In the genomic region with DNA sequence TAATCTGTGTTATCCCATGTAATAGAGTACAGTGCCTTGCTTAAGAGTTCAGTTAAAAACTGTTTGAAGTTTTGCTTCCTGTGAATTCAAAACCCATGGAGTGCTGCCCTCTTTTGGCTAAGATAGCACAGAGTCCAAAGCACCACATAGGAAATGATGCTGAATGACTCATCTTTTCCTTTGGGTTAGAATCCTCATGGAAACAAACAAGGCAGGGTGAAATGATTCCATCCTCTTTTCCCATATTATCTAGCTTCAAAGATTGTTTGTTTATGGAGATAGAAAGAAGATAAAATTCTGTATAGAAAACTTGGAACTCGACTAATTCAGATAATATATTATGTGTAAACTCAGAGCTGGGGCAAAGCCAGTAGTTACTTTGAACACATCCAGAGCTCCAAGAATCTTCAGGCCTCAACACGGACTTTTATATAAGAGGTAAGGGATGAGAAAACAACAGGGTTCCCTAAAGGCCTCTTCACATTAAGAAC, we compare ENCODE assay signal across 1 cellular context.
TF ChIP-seq lines count a peak whose summit lies in the region.

No MANE protein-coding gene starts in this region.

TF ChIP-seq in HEK293, 187 proteins besides CTCF, POLR2A, EP300 and RAD21 (continued from another document):
- TF ChIP-seq, protein P1, sequence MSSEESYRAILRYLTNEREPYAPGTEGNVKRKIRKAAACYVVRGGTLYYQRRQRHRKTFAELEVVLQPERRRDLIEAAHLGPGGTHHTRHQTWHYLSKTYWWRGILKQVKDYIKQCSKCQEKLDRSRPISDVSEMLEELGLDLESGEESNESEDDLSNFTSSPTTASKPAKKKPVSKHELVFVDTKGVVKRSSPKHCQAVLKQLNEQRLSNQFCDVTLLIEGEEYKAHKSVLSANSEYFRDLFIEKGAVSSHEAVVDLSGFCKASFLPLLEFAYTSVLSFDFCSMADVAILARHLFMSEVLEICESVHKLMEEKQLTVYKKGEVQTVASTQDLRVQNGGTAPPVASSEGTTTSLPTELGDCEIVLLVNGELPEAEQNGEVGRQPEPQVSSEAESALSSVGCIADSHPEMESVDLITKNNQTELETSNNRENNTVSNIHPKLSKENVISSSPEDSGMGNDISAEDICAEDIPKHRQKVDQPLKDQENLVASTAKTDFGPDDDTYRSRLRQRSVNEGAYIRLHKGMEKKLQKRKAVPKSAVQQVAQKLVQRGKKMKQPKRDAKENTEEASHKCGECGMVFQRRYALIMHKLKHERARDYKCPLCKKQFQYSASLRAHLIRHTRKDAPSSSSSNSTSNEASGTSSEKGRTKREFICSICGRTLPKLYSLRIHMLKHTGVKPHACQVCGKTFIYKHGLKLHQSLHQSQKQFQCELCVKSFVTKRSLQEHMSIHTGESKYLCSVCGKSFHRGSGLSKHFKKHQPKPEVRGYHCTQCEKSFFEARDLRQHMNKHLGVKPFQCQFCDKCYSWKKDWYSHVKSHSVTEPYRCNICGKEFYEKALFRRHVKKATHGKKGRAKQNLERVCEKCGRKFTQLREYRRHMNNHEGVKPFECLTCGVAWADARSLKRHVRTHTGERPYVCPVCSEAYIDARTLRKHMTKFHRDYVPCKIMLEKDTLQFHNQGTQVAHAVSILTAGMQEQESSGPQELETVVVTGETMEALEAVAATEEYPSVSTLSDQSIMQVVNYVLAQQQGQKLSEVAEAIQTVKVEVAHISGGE (tag by site-specific recombination; conservative IDR thresholded peaks at IDR 0.05; ENCODE audit: low read depth), result peak; percentile 94
- TF ChIP-seq, protein P2, sequence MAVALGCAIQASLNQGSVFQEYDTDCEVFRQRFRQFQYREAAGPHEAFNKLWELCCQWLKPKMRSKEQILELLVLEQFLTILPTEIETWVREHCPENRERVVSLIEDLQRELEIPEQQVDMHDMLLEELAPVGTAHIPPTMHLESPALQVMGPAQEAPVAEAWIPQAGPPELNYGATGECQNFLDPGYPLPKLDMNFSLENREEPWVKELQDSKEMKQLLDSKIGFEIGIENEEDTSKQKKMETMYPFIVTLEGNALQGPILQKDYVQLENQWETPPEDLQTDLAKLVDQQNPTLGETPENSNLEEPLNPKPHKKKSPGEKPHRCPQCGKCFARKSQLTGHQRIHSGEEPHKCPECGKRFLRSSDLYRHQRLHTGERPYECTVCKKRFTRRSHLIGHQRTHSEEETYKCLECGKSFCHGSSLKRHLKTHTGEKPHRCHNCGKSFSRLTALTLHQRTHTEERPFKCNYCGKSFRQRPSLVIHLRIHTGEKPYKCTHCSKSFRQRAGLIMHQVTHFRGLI (tag by site-specific recombination; IDR thresholded peaks at IDR 0.05), result peak; percentile 41; the same call in 1 of the 2 replicates
- peak; percentile 70 for TF ChIP-seq ZNF600 (tag by site-specific recombination; IDR thresholded peaks at IDR 0.05)
- TF ChIP-seq ZNF223 (tag by site-specific recombination; IDR thresholded peaks at IDR 0.05), result no peak
- peak; percentile 94 for TF ChIP-seq IKZF3 (tag by site-specific recombination; IDR thresholded peaks at IDR 0.05)
- TF ChIP-seq ZNF23 (tag by site-specific recombination; IDR thresholded peaks at IDR 0.05; ENCODE audit: borderline replicate concordance), result no peak
- TF ChIP-seq GLIS1 (tag by site-specific recombination; IDR thresholded peaks at IDR 0.05), result peak; percentile 28; the same call in 1 of the 2 replicates
- TF ChIP-seq GFI1B (tag by site-specific recombination; IDR thresholded peaks at IDR 0.05), result peak; percentile 70; the same call in 1 of the 2 replicates
- no peak for TF ChIP-seq ZNF138 (tag by site-specific recombination; IDR thresholded peaks at IDR 0.05; ENCODE audit: borderline replicate concordance)
- peak; percentile 86 for TF ChIP-seq SP7 (tag by site-specific recombination; IDR thresholded peaks at IDR 0.05)
- TF ChIP-seq YY1 (tag by site-specific recombination; IDR thresholded peaks at IDR 0.05), result no peak
- peak; percentile 78 for TF ChIP-seq ZNF391 (tag by site-specific recombination; IDR thresholded peaks at IDR 0.05; ENCODE audit: borderline replicate concordance, low read depth)
- TF ChIP-seq KLF8 (tag by site-specific recombination; IDR thresholded peaks at IDR 0.05), result peak; percentile 81; the same call in 1 of the 2 replicates
- TF ChIP-seq ZNF544 (tag by site-specific recombination; IDR thresholded peaks at IDR 0.05), result no peak
- peak; percentile 96 for TF ChIP-seq ZEB2 (tag by site-specific recombination; IDR thresholded peaks at IDR 0.05)
- TF ChIP-seq ZNF366 (tag by site-specific recombination; conservative IDR thresholded peaks at IDR 0.05), result peak; percentile 70; the same call in 1 of the 2 replicates
- peak; percentile 56; the same call in 1 of the 2 replicates for TF ChIP-seq MYNN (tag by site-specific recombination; IDR thresholded peaks at IDR 0.05; ENCODE audit: borderline replicate concordance)
- TF ChIP-seq, protein P3, sequence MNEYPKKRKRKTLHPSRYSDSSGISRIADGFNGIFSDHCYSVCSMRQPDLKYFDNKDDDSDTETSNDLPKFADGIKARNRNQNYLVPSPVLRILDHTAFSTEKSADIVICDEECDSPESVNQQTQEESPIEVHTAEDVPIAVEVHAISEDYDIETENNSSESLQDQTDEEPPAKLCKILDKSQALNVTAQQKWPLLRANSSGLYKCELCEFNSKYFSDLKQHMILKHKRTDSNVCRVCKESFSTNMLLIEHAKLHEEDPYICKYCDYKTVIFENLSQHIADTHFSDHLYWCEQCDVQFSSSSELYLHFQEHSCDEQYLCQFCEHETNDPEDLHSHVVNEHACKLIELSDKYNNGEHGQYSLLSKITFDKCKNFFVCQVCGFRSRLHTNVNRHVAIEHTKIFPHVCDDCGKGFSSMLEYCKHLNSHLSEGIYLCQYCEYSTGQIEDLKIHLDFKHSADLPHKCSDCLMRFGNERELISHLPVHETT (tag by site-specific recombination; IDR thresholded peaks at IDR 0.05), result peak; percentile 91
- no peak for TF ChIP-seq ZNF747 (tag by site-specific recombination; IDR thresholded peaks at IDR 0.05)
- TF ChIP-seq, protein P4, sequence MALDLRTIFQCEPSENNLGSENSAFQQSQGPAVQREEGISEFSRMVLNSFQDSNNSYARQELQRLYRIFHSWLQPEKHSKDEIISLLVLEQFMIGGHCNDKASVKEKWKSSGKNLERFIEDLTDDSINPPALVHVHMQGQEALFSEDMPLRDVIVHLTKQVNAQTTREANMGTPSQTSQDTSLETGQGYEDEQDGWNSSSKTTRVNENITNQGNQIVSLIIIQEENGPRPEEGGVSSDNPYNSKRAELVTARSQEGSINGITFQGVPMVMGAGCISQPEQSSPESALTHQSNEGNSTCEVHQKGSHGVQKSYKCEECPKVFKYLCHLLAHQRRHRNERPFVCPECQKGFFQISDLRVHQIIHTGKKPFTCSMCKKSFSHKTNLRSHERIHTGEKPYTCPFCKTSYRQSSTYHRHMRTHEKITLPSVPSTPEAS (tag by site-specific recombination; IDR thresholded peaks at IDR 0.05), result no peak
- TF ChIP-seq ZNF2 (tag by site-specific recombination; IDR thresholded peaks at IDR 0.05), result peak; percentile 87
- no peak for TF ChIP-seq ZNF830 (tag by site-specific recombination; IDR thresholded peaks at IDR 0.05; ENCODE audit: low read depth)
